In genomic region chr3:122190525-122190924, GRCh38 we compare ENCODE assay signal across 9 cellular contexts. TPM values are rescaled to one million over a fixed set of nuclear protein-coding genes. Genes with fewer than 3 reads are reported as not detected.
"Had no signal": no experiment of that assay in that cellular context is flagged by ENCODE, and none has a peak within 500 bp of the region (broad histone marks: within the 10 kb centered on the region; RNA-seq: fewer than 3 reads in every experiment).

No MANE protein-coding gene starts in this region.

- DNase-seq: IMR-90, KBM-7, KG1 had no signal

- H3K27ac ChIP-seq: HL-60 had no signal

- ATAC-seq: HepG2 had no signal

- FAIRE-seq: HepG2, HTR-8/SVneo had no signal

RNA-seq across cellular contexts. Expression of gene CASR, which starts 7.1 kb away (rescaled TPM):
- total RNA-seq: HepG2, HT-29, HT1080, IMR-90 had no signal
- polyA plus RNA-seq: HepG2, IgD-negative memory B cell, IMR-90 had no signal
